ENCODE assay signal across 1 cellular context in the genomic region with DNA sequence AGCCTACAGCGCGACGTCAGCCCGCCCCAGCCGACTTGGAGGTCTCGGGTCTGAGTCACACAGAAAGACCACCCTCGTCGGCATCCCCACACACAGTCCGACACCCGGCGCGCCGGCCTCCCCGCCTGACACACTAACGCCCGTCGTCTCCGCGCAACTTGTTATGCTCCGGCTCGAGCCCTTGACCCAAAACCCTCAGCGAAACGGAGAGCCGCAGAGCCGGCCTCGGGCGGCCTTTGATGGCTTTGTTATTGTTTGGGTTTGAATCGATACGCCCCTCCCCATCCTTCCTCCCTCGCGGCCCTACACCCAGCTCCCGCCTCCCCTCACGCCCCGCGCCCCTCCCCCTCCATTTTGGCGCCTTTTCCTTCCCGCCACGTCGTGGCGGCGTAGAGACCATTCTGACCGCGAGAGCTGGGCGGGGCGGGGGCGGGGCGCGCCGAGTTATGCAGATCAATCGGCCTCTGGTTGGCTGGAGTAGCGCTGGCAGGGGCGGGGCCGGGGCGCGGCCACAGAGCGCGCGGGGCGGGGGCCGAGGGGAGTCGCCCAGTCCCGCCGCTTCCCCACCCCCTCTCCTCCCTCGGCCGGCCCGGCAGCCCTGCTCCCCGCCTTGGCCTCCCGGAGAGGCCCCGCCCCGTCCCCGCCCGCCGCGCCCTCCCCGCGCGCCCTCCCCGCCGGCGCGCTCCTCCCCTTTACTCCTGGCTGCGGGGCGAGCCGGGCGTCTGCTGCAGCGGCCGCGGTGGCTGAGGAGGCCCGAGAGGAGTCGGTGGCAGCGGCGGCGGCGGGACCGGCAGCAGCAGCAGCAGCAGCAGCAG.
A peak's percentile ranks its signal among the peaks of the same experiment; 100 is the strongest.
TF ChIP-seq lines count a peak whose summit lies in the region.

A gene (plus strand): TSS at position 695 of the 815 bp plus-strand sequence. CDS start 424 bp downstream, outside the sequence.

TF ChIP-seq in HepG2, 621 proteins besides CTCF, POLR2A, EP300 and RAD21 (continued from another document):
- TF ChIP-seq, protein P1, sequence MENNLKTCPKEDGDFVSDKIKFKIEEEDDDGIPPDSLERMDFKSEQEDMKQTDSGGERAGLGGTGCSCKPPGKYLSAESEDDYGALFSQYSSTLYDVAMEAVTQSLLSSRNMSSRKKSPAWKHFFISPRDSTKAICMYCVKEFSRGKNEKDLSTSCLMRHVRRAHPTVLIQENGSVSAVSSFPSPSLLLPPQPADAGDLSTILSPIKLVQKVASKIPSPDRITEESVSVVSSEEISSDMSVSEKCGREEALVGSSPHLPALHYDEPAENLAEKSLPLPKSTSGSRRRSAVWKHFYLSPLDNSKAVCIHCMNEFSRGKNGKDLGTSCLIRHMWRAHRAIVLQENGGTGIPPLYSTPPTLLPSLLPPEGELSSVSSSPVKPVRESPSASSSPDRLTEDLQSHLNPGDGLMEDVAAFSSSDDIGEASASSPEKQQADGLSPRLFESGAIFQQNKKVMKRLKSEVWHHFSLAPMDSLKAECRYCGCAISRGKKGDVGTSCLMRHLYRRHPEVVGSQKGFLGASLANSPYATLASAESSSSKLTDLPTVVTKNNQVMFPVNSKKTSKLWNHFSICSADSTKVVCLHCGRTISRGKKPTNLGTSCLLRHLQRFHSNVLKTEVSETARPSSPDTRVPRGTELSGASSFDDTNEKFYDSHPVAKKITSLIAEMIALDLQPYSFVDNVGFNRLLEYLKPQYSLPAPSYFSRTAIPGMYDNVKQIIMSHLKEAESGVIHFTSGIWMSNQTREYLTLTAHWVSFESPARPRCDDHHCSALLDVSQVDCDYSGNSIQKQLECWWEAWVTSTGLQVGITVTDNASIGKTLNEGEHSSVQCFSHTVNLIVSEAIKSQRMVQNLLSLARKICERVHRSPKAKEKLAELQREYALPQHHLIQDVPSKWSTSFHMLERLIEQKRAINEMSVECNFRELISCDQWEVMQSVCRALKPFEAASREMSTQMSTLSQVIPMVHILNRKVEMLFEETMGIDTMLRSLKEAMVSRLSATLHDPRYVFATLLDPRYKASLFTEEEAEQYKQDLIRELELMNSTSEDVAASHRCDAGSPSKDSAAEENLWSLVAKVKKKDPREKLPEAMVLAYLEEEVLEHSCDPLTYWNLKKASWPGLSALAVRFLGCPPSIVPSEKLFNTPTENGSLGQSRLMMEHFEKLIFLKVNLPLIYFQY (CRISPR knock-in tag; IDR thresholded peaks at IDR 0.05; ENCODE audit: borderline replicate concordance), result peak; percentile 96
- TF ChIP-seq HCFC1 (IDR thresholded peaks at IDR 0.05; ENCODE audit: low read depth, low read length) (no peak), ZFP37 (CRISPR knock-in tag; IDR thresholded peaks at IDR 0.05; ENCODE audit: borderline replicate concordance) (peak; percentile 84; the same call in 1 of the 2 replicates), AGO2 (optimal IDR thresholded peaks at IDR 0.05; ENCODE audit: low read depth, low read length) (no peak), ZNF543 (CRISPR knock-in tag; IDR thresholded peaks at IDR 0.05) (no peak), HOXA9 (CRISPR knock-in tag; IDR thresholded peaks at IDR 0.05; ENCODE audit: borderline replicate concordance) (no peak; the same call in 1 of the 2 replicates), MXI1 (IDR thresholded peaks at IDR 0.05; ENCODE audit: borderline replicate concordance, low read depth, low read length) (peak; percentile 58; the same call in 1 of the 3 replicates), NONO (IDR thresholded peaks at IDR 0.05) (no peak), NONO (CRISPR knock-in tag; conservative IDR thresholded peaks at IDR 0.05) (peak; percentile 69), IKZF4 (CRISPR knock-in tag; IDR thresholded peaks at IDR 0.05; ENCODE audit: borderline replicate concordance, low read depth, not compliant biosample characterization) (no peak), RARG (CRISPR knock-in tag; IDR thresholded peaks at IDR 0.05; ENCODE audit: low read depth) (no peak), KDM3A (CRISPR knock-in tag; IDR thresholded peaks at IDR 0.05; ENCODE audit: low read depth) (0 out of 2 replicates have a peak, but pooled peaks have one; percentile 40), POLR2G (IDR thresholded peaks at IDR 0.05; ENCODE audit: low read depth, low read length) (peak; percentile 61), ZNF746 (CRISPR knock-in tag; IDR thresholded peaks at IDR 0.05) (peak; percentile 94; the same call in 1 of the 2 replicates), GATAD1 (CRISPR knock-in tag; IDR thresholded peaks at IDR 0.05) (no peak; the same call in 1 of the 2 replicates)
- TF ChIP-seq, protein P2, sequence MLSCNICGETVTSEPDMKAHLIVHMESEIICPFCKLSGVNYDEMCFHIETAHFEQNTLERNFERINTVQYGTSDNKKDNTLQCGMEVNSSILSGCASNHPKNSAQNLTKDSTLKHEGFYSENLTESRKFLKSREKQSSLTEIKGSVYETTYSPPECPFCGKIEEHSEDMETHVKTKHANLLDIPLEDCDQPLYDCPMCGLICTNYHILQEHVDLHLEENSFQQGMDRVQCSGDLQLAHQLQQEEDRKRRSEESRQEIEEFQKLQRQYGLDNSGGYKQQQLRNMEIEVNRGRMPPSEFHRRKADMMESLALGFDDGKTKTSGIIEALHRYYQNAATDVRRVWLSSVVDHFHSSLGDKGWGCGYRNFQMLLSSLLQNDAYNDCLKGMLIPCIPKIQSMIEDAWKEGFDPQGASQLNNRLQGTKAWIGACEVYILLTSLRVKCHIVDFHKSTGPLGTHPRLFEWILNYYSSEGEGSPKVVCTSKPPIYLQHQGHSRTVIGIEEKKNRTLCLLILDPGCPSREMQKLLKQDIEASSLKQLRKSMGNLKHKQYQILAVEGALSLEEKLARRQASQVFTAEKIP (CRISPR knock-in tag; IDR thresholded peaks at IDR 0.05; ENCODE audit: borderline replicate concordance), result no peak
- TF ChIP-seq, protein P3, sequence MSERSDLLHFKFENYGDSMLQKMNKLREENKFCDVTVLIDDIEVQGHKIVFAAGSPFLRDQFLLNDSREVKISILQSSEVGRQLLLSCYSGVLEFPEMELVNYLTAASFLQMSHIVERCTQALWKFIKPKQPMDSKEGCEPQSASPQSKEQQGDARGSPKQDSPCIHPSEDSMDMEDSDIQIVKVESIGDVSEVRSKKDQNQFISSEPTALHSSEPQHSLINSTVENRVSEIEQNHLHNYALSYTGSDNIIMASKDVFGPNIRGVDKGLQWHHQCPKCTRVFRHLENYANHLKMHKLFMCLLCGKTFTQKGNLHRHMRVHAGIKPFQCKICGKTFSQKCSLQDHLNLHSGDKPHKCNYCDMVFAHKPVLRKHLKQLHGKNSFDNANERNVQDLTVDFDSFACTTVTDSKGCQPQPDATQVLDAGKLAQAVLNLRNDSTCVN (CRISPR knock-in tag; IDR thresholded peaks at IDR 0.05; ENCODE audit: borderline replicate concordance), result 0 out of 2 replicates have a peak, but pooled peaks have one; percentile 19
- TF ChIP-seq, protein P4, sequence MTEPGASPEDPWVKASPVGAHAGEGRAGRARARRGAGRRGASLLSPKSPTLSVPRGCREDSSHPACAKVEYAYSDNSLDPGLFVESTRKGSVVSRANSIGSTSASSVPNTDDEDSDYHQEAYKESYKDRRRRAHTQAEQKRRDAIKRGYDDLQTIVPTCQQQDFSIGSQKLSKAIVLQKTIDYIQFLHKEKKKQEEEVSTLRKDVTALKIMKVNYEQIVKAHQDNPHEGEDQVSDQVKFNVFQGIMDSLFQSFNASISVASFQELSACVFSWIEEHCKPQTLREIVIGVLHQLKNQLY (CRISPR knock-in tag; IDR thresholded peaks at IDR 0.05), result peak; percentile 69
- TF ChIP-seq, protein P5, sequence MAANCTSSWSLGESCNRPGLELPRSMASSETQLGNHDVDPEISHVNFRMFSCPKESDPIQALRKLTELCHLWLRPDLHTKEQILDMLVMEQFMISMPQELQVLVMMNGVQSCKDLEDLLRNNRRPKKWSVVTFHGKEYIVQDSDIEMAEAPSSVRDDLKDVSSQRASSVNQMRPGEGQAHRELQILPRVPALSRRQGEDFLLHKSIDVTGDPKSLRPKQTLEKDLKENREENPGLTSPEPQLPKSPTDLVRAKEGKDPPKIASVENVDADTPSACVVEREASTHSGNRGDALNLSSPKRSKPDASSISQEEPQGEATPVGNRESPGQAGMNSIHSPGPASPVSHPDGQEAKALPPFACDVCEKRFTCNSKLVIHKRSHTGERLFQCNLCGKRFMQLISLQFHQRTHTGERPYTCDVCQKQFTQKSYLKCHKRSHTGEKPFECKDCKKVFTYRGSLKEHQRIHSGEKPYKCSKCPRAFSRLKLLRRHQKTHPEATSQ (CRISPR knock-in tag; IDR thresholded peaks at IDR 0.05; ENCODE audit: borderline replicate concordance), result no peak
- TF ChIP-seq, protein P6, sequence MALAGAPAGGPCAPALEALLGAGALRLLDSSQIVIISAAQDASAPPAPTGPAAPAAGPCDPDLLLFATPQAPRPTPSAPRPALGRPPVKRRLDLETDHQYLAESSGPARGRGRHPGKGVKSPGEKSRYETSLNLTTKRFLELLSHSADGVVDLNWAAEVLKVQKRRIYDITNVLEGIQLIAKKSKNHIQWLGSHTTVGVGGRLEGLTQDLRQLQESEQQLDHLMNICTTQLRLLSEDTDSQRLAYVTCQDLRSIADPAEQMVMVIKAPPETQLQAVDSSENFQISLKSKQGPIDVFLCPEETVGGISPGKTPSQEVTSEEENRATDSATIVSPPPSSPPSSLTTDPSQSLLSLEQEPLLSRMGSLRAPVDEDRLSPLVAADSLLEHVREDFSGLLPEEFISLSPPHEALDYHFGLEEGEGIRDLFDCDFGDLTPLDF (CRISPR knock-in tag; IDR thresholded peaks at IDR 0.05), result peak; percentile 98
